In genomic region chr3:148943531-148944200, GRCh38 we compare ENCODE assay signal across 8 cellular contexts. TPM values are rescaled to one million over a fixed set of nuclear protein-coding genes. Genes with fewer than 3 reads are reported as not detected.
DNase-seq lines count a peak whose midpoint lies in the region; ATAC-seq and TF ChIP-seq lines count a peak whose summit lies in the region.

No MANE protein-coding gene starts in this region.

- H3K27ac Mint-ChIP-seq in endothelial cell (ENCODE audit: unreplicated experiment): no peak overlapping the region

- DNase-seq in COLO829 (ENCODE audit: low spot score): peak; percentile 98
- DNase-seq in NCI-H1105 treated with DMSO at 0.1 percent for 48 hours (lab: John Stamatoyannopoulos, UW): peak; percentile 92
- peak; percentile 92 for DNase-seq in SK-MEL-5 (ENCODE audit: low read depth, low spot score)
- DNase-seq in endothelial cell (ENCODE audit: low spot score): no peak
- peak; percentile 16 for DNase-seq in mucosa of gallbladder (ENCODE audit: low spot score)
- DNase-seq in occipital lobe (lab: John Stamatoyannopoulos, UW): no peak

- H3K36me3 Mint-ChIP-seq in endothelial cell (ENCODE audit: low read depth, unreplicated experiment): no peaks in the 10 kb centered on the region

- no peaks in the 10 kb centered on the region for H3K4me1 Mint-ChIP-seq in endothelial cell (ENCODE audit: unreplicated experiment)

- ATAC-seq in GM18858 (IDR thresholded peaks at IDR 0.05; ENCODE audit: unreplicated experiment) (peak; percentile 99), HG02938 (IDR thresholded peaks at IDR 0.05; ENCODE audit: unreplicated experiment) (peak; percentile 99)

- H3K9me3 Mint-ChIP-seq in endothelial cell (ENCODE audit: unreplicated experiment): no peaks in the 10 kb centered on the region

- in situ Hi-C loops in SK-MEL-5 (cut with HindIII; ENCODE audit: low pct_unique_long_range_greater_than_20kb, low sequenced_read_pairs): no loop called here

- TF ChIP-seq CTCF in endothelial cell (IDR thresholded peaks at IDR 0.05; ENCODE audit: unreplicated experiment): peak; percentile 83

- H3K27me3 Mint-ChIP-seq in endothelial cell (ENCODE audit: unreplicated experiment): no peaks in the 10 kb centered on the region

- H3K4me3 Mint-ChIP-seq in endothelial cell (ENCODE audit: unreplicated experiment): no peak overlapping the region

RNA-seq across cellular contexts. Expression of gene GYG1, which starts 47.7 kb away (rescaled TPM):
- 35.0 and 35.3 TPM in 2 replicates for total RNA-seq in SK-MEL-5 (2014; rRNA removed; shearing (Covaris generic))
- polyA plus RNA-seq in SK-MEL-5 (2015; cell fraction: cytosol; rRNA removed): 49.7 and 107 TPM in 2 replicates
- 27.6 and 28.6 TPM in 2 replicates for polyA plus RNA-seq in SK-MEL-5 (2015; cell fraction: nucleus; rRNA removed)
- total RNA-seq in endothelial cell (ENCODE audit: unreplicated experiment) (44.8 TPM), mucosa of gallbladder (40.9 TPM), occipital lobe (5.1 TPM)

Comparison
In these comparisons a context has a peak if more than half of its experiments do, and no peak if none do; other contexts are left out.
1. DNase-seq: peak in COLO829 (single experiment), NCI-H1105 treated with DMSO at 0.1 percent for 48 hours (single experiment), SK-MEL-5 (single experiment) and mucosa of gallbladder (single experiment); none in endothelial cell (single experiment) and occipital lobe (single experiment).